24 cellular contexts compared by ENCODE assay signal in genomic region chr2:23248667-23249066, GRCh38.
"Had no signal": no experiment of that assay in that cellular context is flagged by ENCODE, and none has a peak within 500 bp of the region (broad histone marks: within the 10 kb centered on the region; RNA-seq: fewer than 3 reads in every experiment).

No MANE protein-coding gene starts in this region.

- H3K4me1 ChIP-seq: parathyroid adenoma, psoas muscle, spleen, suprapubic skin, testis, transverse colon, upper lobe of right lung, uterus had no signal

- DNase-seq: natural killer cell; occipital lobe; ovary; spleen; stimulated activated CD4-positive, alpha-beta T cell treated with anti-CD3 and anti-CD28 coated beads, Interleukin-12 subunit alpha, Interleukin-12 subunit beta, amount 100 ng/mL, for 4 hours; stimulated activated CD4-positive, alpha-beta T cell treated with anti-CD3 and anti-CD28 coated beads, Interleukin-1b, Interleukin-23, amount 100 ng/mL, for 48 hours; stimulated activated CD4-positive, alpha-beta T cell treated with anti-CD3 and anti-CD28 coated beads, Interleukin-4, amount 100 ng/mL, for 1 hour; stimulated activated CD4-positive, alpha-beta T cell treated with anti-CD3 and anti-CD28 coated beads, Interleukin-4, amount 100 ng/mL, for 4 hours; stimulated activated CD8-positive, alpha-beta memory T cell treated with anti-CD3 and anti-CD28 coated beads, Interleukin-4, amount 100 ng/mL, for 48 hours; stimulated activated naive CD4-positive, alpha-beta T cell; stimulated activated naive CD8-positive, alpha-beta T cell treated with anti-CD3 and anti-CD28 coated beads, Interleukin-15, amount 100 ng/mL, for 72 hours; stimulated activated naive CD8-positive, alpha-beta T cell treated with anti-CD3 and anti-CD28 coated beads, Interleukin-15, Interleukin-2, amounts not matched to agents 100 U/mL and 50 U/mL, for 24 hours; transverse colon; upper lobe of right lung had no signal

- H3K4me3 ChIP-seq: neural progenitor cell, ovary, psoas muscle, skin epidermis, smooth muscle cell, spleen, suprapubic skin, testis, tibial artery, transverse colon, upper lobe of right lung, uterus had no signal

- H3K9ac ChIP-seq: neural progenitor cell, parathyroid adenoma had no signal

- H3K36me3 ChIP-seq: neural progenitor cell, ovary, spleen, suprapubic skin, tibial artery, transverse colon, upper lobe of right lung, uterus had no signal

- ATAC-seq: natural killer cell; stimulated activated memory B cell treated with anti-CD40 and anti-IgM and Interleukin-4, amounts not matched to agents 10 μg/mL and 1 μg/mL and 100 μg/mL, for 72 hours; stimulated activated naive CD8-positive, alpha-beta T cell treated with anti-CD3 and anti-CD28 coated beads, Interleukin-15, amount 100 ng/mL, for 72 hours; stimulated activated naive CD8-positive, alpha-beta T cell treated with anti-CD3 and anti-CD28 coated beads, Interleukin-15, Interleukin-2, amounts not matched to agents 100 U/mL and 50 U/mL, for 24 hours; upper lobe of right lung had no signal

- H2AFZ ChIP-seq: neural progenitor cell, parathyroid adenoma had no signal

- H3K27ac ChIP-seq: neural progenitor cell, ovary, parathyroid adenoma, psoas muscle, skin epidermis, spleen, suprapubic skin, testis, transverse colon, upper lobe of right lung, uterus had no signal

- H3K27me3 ChIP-seq: neural progenitor cell, ovary, suprapubic skin, testis, tibial artery, transverse colon, upper lobe of right lung, uterus had no signal

- H3K9me3 ChIP-seq: ovary, psoas muscle, spleen, suprapubic skin, testis, tibial artery, transverse colon, upper lobe of right lung, uterus had no signal

- H3K4me2 ChIP-seq: neural progenitor cell, smooth muscle cell had no signal

- H3K79me2 ChIP-seq: parathyroid adenoma had no signal
